In the genomic region with DNA sequence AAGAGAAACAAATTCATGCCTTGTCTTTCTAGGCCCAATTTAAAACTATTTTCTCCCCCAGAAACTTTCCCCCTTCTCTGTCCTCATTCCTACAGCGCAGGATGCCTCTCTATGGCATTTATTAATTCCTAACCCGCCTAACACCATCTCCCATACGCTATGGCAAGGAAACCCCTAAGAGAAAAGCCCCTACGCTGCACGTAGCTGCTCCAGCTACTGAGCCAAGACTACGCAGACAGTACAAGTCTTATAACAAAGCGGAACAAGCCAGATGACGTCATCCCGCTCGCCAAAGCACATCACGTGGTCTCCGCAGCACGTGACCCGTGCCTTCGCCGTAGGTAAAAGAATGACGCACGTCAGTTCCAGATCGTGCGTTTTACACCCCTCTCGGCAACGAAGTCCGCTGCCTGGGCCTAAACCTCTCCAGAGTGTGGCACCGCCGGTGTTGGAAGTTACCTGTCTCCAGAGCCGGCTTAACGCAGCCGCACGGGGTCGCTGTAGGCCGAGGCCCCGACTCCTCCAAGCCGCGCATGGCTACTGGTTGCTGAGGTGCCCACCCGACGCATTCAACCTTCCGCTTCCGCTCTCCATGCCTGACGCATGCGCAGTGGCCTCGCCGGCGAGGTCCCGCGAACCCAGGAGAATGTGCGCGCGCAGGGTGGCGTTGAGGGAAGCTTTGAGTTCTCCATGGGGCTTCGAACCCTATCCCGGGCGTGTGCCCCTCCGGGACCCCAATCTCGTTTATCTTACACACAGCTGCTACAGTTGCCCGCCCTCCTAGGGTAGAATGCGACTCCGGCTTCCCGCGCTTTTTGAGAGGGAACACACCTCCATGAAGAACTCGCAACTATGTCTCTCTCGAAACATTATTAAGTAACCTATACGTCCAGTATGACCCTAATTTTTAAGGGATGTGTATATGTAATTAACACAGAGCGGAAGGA, we compare ENCODE assay signal across 1 cellular context.
TF ChIP-seq lines count a peak whose summit lies in the region.

TSS of gene TRMO (minus strand) at position 542 of the 947 bp plus-strand sequence. CDS start at position 535, 7 bp downstream.

TF ChIP-seq in K562, 482 proteins besides CTCF, POLR2A, EP300 and RAD21 (continued from another document and continues in another):
- TF ChIP-seq, protein P1, sequence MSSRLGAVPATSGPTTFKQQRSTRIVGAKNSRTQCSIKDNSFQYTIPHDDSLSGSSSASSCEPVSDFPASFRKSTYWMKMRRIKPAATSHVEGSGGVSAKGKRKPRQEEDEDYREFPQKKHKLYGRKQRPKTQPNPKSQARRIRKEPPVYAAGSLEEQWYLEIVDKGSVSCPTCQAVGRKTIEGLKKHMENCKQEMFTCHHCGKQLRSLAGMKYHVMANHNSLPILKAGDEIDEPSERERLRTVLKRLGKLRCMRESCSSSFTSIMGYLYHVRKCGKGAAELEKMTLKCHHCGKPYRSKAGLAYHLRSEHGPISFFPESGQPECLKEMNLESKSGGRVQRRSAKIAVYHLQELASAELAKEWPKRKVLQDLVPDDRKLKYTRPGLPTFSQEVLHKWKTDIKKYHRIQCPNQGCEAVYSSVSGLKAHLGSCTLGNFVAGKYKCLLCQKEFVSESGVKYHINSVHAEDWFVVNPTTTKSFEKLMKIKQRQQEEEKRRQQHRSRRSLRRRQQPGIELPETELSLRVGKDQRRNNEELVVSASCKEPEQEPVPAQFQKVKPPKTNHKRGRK (tag; IDR thresholded peaks at IDR 0.05): 0 out of 2 replicates have a peak, but pooled peaks have one; percentile 6
- no peak for TF ChIP-seq ZNF717 (CRISPR knock-in tag; IDR thresholded peaks at IDR 0.05)
- peak; percentile 77 for TF ChIP-seq NR2C1 (IDR thresholded peaks at IDR 0.05)
- TF ChIP-seq NR2C1 (tag; IDR thresholded peaks at IDR 0.05): peak; percentile 80
- peak; percentile 74; the same call in 1 of the 2 replicates for TF ChIP-seq TSHZ1 (CRISPR knock-in tag; IDR thresholded peaks at IDR 0.05)
- peak; percentile 94 for TF ChIP-seq SP1 (CRISPR knock-in tag; IDR thresholded peaks at IDR 0.05)
- no peak; the same call in 1 of the 2 replicates for TF ChIP-seq ZNF644 (tag; IDR thresholded peaks at IDR 0.05; ENCODE audit: low read depth)
- peak; percentile 97 for TF ChIP-seq L3MBTL2 (IDR thresholded peaks at IDR 0.05)
- peak; percentile 43; the same call in 1 of the 2 replicates for TF ChIP-seq TCF3 (CRISPR knock-in tag; IDR thresholded peaks at IDR 0.05)
- peak; percentile 96 for TF ChIP-seq PHF8 (IDR thresholded peaks at IDR 0.05; ENCODE audit: borderline replicate concordance, low read length)
- peak; percentile 92 for TF ChIP-seq E2F1 (CRISPR knock-in tag; IDR thresholded peaks at IDR 0.05)
- 0 out of 2 replicates have a peak, but pooled peaks have one; percentile 35 for TF ChIP-seq DDX20 (tag; IDR thresholded peaks at IDR 0.05; ENCODE audit: low read depth)
- TF ChIP-seq PHF21A (IDR thresholded peaks at IDR 0.05; ENCODE audit: borderline replicate concordance, low read depth): no peak
- TF ChIP-seq NCOA2 (IDR thresholded peaks at IDR 0.05; ENCODE audit: partially characterized antibody in 2 of 2): no peak
- peak; percentile 65; the same call in 1 of the 2 replicates for TF ChIP-seq MECOM (CRISPR knock-in tag; IDR thresholded peaks at IDR 0.05)
- TF ChIP-seq MIER1 (IDR thresholded peaks at IDR 0.05; ENCODE audit: low read depth): peak; percentile 54; the same call in 1 of the 2 replicates
- TF ChIP-seq, protein P2, sequence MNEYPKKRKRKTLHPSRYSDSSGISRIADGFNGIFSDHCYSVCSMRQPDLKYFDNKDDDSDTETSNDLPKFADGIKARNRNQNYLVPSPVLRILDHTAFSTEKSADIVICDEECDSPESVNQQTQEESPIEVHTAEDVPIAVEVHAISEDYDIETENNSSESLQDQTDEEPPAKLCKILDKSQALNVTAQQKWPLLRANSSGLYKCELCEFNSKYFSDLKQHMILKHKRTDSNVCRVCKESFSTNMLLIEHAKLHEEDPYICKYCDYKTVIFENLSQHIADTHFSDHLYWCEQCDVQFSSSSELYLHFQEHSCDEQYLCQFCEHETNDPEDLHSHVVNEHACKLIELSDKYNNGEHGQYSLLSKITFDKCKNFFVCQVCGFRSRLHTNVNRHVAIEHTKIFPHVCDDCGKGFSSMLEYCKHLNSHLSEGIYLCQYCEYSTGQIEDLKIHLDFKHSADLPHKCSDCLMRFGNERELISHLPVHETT (CRISPR knock-in tag; conservative IDR thresholded peaks at IDR 0.05 in 1 of 2, IDR thresholded peaks at IDR 0.05 in 1 of 2): peak in 1 of 2 experiments; percentile 90; a peak in 2 of 4 replicates
- TF ChIP-seq JUN (IDR thresholded peaks at IDR 0.05; ENCODE audit: borderline replicate concordance, low read depth, low read length): peak; percentile 100
- peak; percentile 100 for TF ChIP-seq JUN (CRISPR knock-in tag; IDR thresholded peaks at IDR 0.05; ENCODE audit: borderline replicate concordance)
- TF ChIP-seq, protein P3, sequence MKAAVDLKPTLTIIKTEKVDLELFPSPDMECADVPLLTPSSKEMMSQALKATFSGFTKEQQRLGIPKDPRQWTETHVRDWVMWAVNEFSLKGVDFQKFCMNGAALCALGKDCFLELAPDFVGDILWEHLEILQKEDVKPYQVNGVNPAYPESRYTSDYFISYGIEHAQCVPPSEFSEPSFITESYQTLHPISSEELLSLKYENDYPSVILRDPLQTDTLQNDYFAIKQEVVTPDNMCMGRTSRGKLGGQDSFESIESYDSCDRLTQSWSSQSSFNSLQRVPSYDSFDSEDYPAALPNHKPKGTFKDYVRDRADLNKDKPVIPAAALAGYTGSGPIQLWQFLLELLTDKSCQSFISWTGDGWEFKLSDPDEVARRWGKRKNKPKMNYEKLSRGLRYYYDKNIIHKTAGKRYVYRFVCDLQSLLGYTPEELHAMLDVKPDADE (conservative IDR thresholded peaks at IDR 0.05; ENCODE audit: control insufficient read depth, low read depth, low read length): peak; percentile 52; the same call in 1 of the 2 replicates
- peak; percentile 88 for TF ChIP-seq ZNF311 (CRISPR knock-in tag; IDR thresholded peaks at IDR 0.05)
- peak; percentile 91 for TF ChIP-seq GABPA (tag; conservative IDR thresholded peaks at IDR 0.05; ENCODE audit: low read depth)
- TF ChIP-seq ARID3B (CRISPR knock-in tag; IDR thresholded peaks at IDR 0.05; ENCODE audit: borderline replicate concordance): peak; percentile 95; the same call in 1 of the 2 replicates
- peak; percentile 98 for TF ChIP-seq MTA3 (IDR thresholded peaks at IDR 0.05; ENCODE audit: borderline replicate concordance)
- peak; percentile 83 for TF ChIP-seq TAF1 (IDR thresholded peaks at IDR 0.05; ENCODE audit: control insufficient read depth, extremely low read depth, insufficient read depth, low read length, severe bottlenecking)
- TF ChIP-seq ZNF274 (IDR thresholded peaks at IDR 0.05; ENCODE audit: borderline replicate concordance, low read depth, low read length): no peak
- peak; percentile 1; the same call in 1 of the 2 replicates for TF ChIP-seq GTF2E2 (tag; IDR thresholded peaks at IDR 0.05)
- peak; percentile 74 for TF ChIP-seq ZNF785 (CRISPR knock-in tag; IDR thresholded peaks at IDR 0.05)
- TF ChIP-seq, protein P4, sequence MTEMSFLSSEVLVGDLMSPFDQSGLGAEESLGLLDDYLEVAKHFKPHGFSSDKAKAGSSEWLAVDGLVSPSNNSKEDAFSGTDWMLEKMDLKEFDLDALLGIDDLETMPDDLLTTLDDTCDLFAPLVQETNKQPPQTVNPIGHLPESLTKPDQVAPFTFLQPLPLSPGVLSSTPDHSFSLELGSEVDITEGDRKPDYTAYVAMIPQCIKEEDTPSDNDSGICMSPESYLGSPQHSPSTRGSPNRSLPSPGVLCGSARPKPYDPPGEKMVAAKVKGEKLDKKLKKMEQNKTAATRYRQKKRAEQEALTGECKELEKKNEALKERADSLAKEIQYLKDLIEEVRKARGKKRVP (CRISPR knock-in tag; IDR thresholded peaks at IDR 0.05): peak; percentile 77
- TF ChIP-seq RFX7 (CRISPR knock-in tag; IDR thresholded peaks at IDR 0.05): 0 out of 2 replicates have a peak, but pooled peaks have one; percentile 16
- TF ChIP-seq KDM4B (IDR thresholded peaks at IDR 0.05; ENCODE audit: borderline replicate concordance in 2 of 2, low read depth in 1 of 2): peak in 1 of 2 experiments; percentile 90; a peak in 2 of 4 replicates
- TF ChIP-seq KDM5B (IDR thresholded peaks at IDR 0.05; ENCODE audit: insufficient replicate concordance, low read depth, low read length): peak; percentile 100
- TF ChIP-seq MAFG (tag; conservative IDR thresholded peaks at IDR 0.05): no peak
- TF ChIP-seq ZNF76 (CRISPR knock-in tag; IDR thresholded peaks at IDR 0.05; ENCODE audit: borderline replicate concordance): peak; percentile 95
- TF ChIP-seq RBM39 (optimal IDR thresholded peaks at IDR 0.05; ENCODE audit: low read depth, low read length): no peak
- no peak for TF ChIP-seq RBM14 (IDR thresholded peaks at IDR 0.05; ENCODE audit: borderline replicate concordance, insufficient read depth, low read depth, low read length)
- 0 out of 2 replicates have a peak, but pooled peaks have one; percentile 64 for TF ChIP-seq ZNF655 (CRISPR knock-in tag; IDR thresholded peaks at IDR 0.05)
- peak; percentile 97 for TF ChIP-seq FOXK2 (conservative IDR thresholded peaks at IDR 0.05 in 1 of 2, IDR thresholded peaks at IDR 0.05 in 1 of 2; ENCODE audit: low read depth in 2 of 2)
- TF ChIP-seq BCOR (IDR thresholded peaks at IDR 0.05): peak; percentile 71
- no peak for TF ChIP-seq ETS2 (tag; IDR thresholded peaks at IDR 0.05; ENCODE audit: borderline replicate concordance, poor library complexity, severe bottlenecking)
- TF ChIP-seq ZNF444 (CRISPR knock-in tag; IDR thresholded peaks at IDR 0.05): peak; percentile 54
- no peak; the same call in 1 of the 2 replicates for TF ChIP-seq ZKSCAN3 (CRISPR knock-in tag; IDR thresholded peaks at IDR 0.05)
- TF ChIP-seq ZNF324 (CRISPR knock-in tag; IDR thresholded peaks at IDR 0.05): peak; percentile 59
- TF ChIP-seq, protein P5, sequence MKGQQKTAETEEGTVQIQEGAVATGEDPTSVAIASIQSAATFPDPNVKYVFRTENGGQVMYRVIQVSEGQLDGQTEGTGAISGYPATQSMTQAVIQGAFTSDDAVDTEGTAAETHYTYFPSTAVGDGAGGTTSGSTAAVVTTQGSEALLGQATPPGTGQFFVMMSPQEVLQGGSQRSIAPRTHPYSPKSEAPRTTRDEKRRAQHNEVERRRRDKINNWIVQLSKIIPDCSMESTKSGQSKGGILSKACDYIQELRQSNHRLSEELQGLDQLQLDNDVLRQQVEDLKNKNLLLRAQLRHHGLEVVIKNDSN (CRISPR knock-in tag; IDR thresholded peaks at IDR 0.05): peak; percentile 100
- peak; percentile 74 for TF ChIP-seq CEBPG (CRISPR knock-in tag; IDR thresholded peaks at IDR 0.05)
- peak; percentile 31 to 66; a peak in 1 of 4 replicates for TF ChIP-seq CEBPG (tag; conservative IDR thresholded peaks at IDR 0.05 in 1 of 2, IDR thresholded peaks at IDR 0.05 in 1 of 2)
